Comparison of ENCODE assay signal across 16 cellular contexts in genomic region chr22:44544523-44545433, GRCh38.
"Had no signal": no experiment of that assay in that cellular context is flagged by ENCODE, and none has a peak within 500 bp of the region (broad histone marks: within the 10 kb centered on the region; RNA-seq: fewer than 3 reads in every experiment).

No MANE protein-coding gene starts in this region.

- DNase-seq: activated CD4-positive, alpha-beta T cell treated with anti-CD3 and anti-CD28 coated beads, Interleukin-2, amount 10 ng/mL, durations not matched to agents 7 days and 5 days; activated naive CD4-positive, alpha-beta T cell; activated T-cell treated with anti-CD3 and anti-CD28 coated beads, Interleukin-2, amount 50 U/mL, for 72 hours; body of pancreas; caudate nucleus; foreskin melanocyte; glutamatergic neuron; hypothalamus; naive thymus-derived CD4-positive, alpha-beta T cell; stimulated activated naive CD8-positive, alpha-beta T cell treated with anti-CD3 and anti-CD28 coated beads, Interleukin-15, Interleukin-2, amounts not matched to agents 100 U/mL and 50 U/mL, for 24 hours; T1000 had no signal

- H3K27ac ChIP-seq: body of pancreas, dorsolateral prefrontal cortex, parathyroid adenoma, sigmoid colon, tibial nerve had no signal

- H3K36me3 ChIP-seq: sigmoid colon, tibial nerve had no signal

- H3K9me3 ChIP-seq: body of pancreas, sigmoid colon had no signal

- H3K4me1 Mint-ChIP-seq: activated CD4-positive, alpha-beta T cell treated with anti-CD3 and anti-CD28 coated beads, Interleukin-2, amount 10 ng/mL, durations not matched to agents 7 days and 5 days had no signal

- H3K9me3 Mint-ChIP-seq: activated CD4-positive, alpha-beta T cell treated with anti-CD3 and anti-CD28 coated beads, Interleukin-2, amount 10 ng/mL, durations not matched to agents 7 days and 5 days had no signal

- H3K4me3 ChIP-seq: body of pancreas, dorsolateral prefrontal cortex, sigmoid colon, tibial nerve had no signal

- H3K4me3 Mint-ChIP-seq: activated CD4-positive, alpha-beta T cell treated with anti-CD3 and anti-CD28 coated beads, Interleukin-2, amount 10 ng/mL, durations not matched to agents 7 days and 5 days; activated T-cell treated with anti-CD3 and anti-CD28 coated beads, Interleukin-2, amount 50 U/mL, for 72 hours; naive thymus-derived CD4-positive, alpha-beta T cell had no signal

- H2AFZ ChIP-seq: parathyroid adenoma had no signal

- H3K27me3 ChIP-seq: body of pancreas had no signal

- H3K9ac ChIP-seq: parathyroid adenoma had no signal

- H3K36me3 Mint-ChIP-seq: naive thymus-derived CD4-positive, alpha-beta T cell had no signal

- H3K4me1 ChIP-seq: body of pancreas, parathyroid adenoma, sigmoid colon had no signal

- ATAC-seq: activated T-cell treated with anti-CD3 and anti-CD28 coated beads, Interleukin-2, amount 50 U/mL, for 72 hours; body of pancreas; left lobe of liver; naive thymus-derived CD4-positive, alpha-beta T cell; stimulated activated naive CD8-positive, alpha-beta T cell treated with anti-CD3 and anti-CD28 coated beads, Interleukin-15, Interleukin-2, amounts not matched to agents 100 U/mL and 50 U/mL, for 24 hours had no signal

- H3K27ac Mint-ChIP-seq: activated CD4-positive, alpha-beta T cell treated with anti-CD3 and anti-CD28 coated beads, Interleukin-2, amount 10 ng/mL, durations not matched to agents 7 days and 5 days; activated T-cell treated with anti-CD3 and anti-CD28 coated beads, Interleukin-2, amount 50 U/mL, for 72 hours; naive thymus-derived CD4-positive, alpha-beta T cell had no signal
